Comparison of ENCODE assay signal across 12 cellular contexts in the genomic region with DNA sequence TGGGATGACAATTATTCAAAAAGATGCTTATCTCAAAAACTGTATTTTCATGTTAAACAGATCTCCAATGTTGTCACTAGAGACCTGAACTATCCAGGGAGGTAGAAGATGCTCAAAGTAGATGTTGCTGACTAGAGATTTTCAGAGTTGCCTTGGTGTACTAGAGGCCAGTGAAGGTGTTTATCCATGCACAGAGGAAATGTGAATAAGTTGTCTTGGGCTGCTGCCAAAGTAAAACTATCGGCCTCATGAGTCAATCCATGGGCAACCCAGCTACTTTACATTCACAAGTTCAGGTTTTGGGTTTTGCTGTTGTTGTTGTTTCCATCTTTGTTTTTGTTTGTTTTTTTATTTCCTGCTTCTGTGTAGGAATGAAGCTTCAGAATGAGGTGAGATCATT.
DNase-seq lines count a peak whose midpoint lies in the region; ATAC-seq and TF ChIP-seq lines count a peak whose summit lies in the region.
"Had no signal": no experiment of that assay in that cellular context is flagged by ENCODE, and none has a peak within 500 bp of the region (broad histone marks: within the 10 kb centered on the region; RNA-seq: fewer than 3 reads in every experiment).

No MANE protein-coding gene starts in this region.

- intact Hi-C loops in activated T-helper 2 cell treated with anti-CD3 and anti-CD28 coated beads, Interferon-gamma antibody, Interleukin-2, Interleukin-4, amounts not matched to agents 10 μg/mL and 5 μg/mL and 100 μg/mL, durations not matched to agents 14 hours and 24 hours and 36 hours (cut with micrococcal nuclease) = no loop called here
- intact Hi-C loops in Right ventricle myocardium superior (cut with DNase I) = no loop called here
- intact Hi-C loops in sigmoid colon (cut with DNase I) = no loop called here

- H3K4me1 Mint-ChIP-seq in activated T-helper 2 cell treated with anti-CD3 and anti-CD28 coated beads, Interferon-gamma antibody, Interleukin-2, Interleukin-4, amounts not matched to agents 10 μg/mL and 5 μg/mL and 100 μg/mL, durations not matched to agents 14 hours and 24 hours and 36 hours (ENCODE audit: low read depth) = peaks cover 6% of the 10 kb centered on the region

- no peaks in the 10 kb centered on the region for H3K4me1 ChIP-seq in sigmoid colon
- peaks cover 0 to 11% (median 7%) of the 10 kb centered on the region in 4 donors for H3K4me1 ChIP-seq in upper lobe of left lung

- H3K4me3 ChIP-seq in sigmoid colon (no peak overlapping the region), upper lobe of left lung (no peak overlapping the region)
- H3K4me3 ChIP-seq: pancreas had no signal

- TF ChIP-seq CTCF in sigmoid colon (IDR thresholded peaks at IDR 0.05) = no peak
- no peak for TF ChIP-seq CTCF in upper lobe of left lung (IDR thresholded peaks at IDR 0.05)

- in situ Hi-C loops in Caki2 (cut with HindIII; ENCODE audit: low pct_unique_long_range_greater_than_20kb, low sequenced_read_pairs) = no loop called here

- no peaks in the 10 kb centered on the region for H3K27me3 ChIP-seq in sigmoid colon
- H3K27me3 ChIP-seq in upper lobe of left lung = no peaks in the 10 kb centered on the region
- H3K27me3 ChIP-seq: pancreas had no signal

- H3K36me3 Mint-ChIP-seq in activated T-helper 2 cell treated with anti-CD3 and anti-CD28 coated beads, Interferon-gamma antibody, Interleukin-2, Interleukin-4, amounts not matched to agents 10 μg/mL and 5 μg/mL and 100 μg/mL, durations not matched to agents 14 hours and 24 hours and 36 hours (ENCODE audit: low read depth) = no peaks in the 10 kb centered on the region

- H3K27me3 Mint-ChIP-seq in activated T-helper 2 cell treated with anti-CD3 and anti-CD28 coated beads, Interferon-gamma antibody, Interleukin-2, Interleukin-4, amounts not matched to agents 10 μg/mL and 5 μg/mL and 100 μg/mL, durations not matched to agents 14 hours and 24 hours and 36 hours (ENCODE audit: low read depth) = no peaks in the 10 kb centered on the region

- H3K27ac Mint-ChIP-seq in activated T-helper 2 cell treated with anti-CD3 and anti-CD28 coated beads, Interferon-gamma antibody, Interleukin-2, Interleukin-4, amounts not matched to agents 10 μg/mL and 5 μg/mL and 100 μg/mL, durations not matched to agents 14 hours and 24 hours and 36 hours = peak overlapping the region; percentile 14

- DNase-seq in Caki2 (ENCODE audit: low read depth) (peak; percentile 21), HS-5 (ENCODE audit: low read depth) (peak; percentile 72), iris pigment epithelial cell (ENCODE audit: low read depth) (peak; percentile 69), Right ventricle myocardium superior (no peak), sigmoid colon (no peak), upper lobe of left lung (no peak)
- DNase-seq in activated T-helper 2 cell treated with anti-CD3 and anti-CD28 coated beads, Interferon-gamma antibody, Interleukin-2, Interleukin-4, amounts not matched to agents 10 μg/mL and 5 μg/mL and 100 μg/mL, durations not matched to agents 14 hours and 24 hours and 36 hours (ENCODE audit: low spot score) = no peak
- DNase-seq: activated T-cell treated with anti-CD3 and anti-CD28 coated beads for 4 hours; DMS153; effector CD4-positive, alpha-beta T cell had no signal

- no peaks in the 10 kb centered on the region for H3K9me3 Mint-ChIP-seq in activated T-helper 2 cell treated with anti-CD3 and anti-CD28 coated beads, Interferon-gamma antibody, Interleukin-2, Interleukin-4, amounts not matched to agents 10 μg/mL and 5 μg/mL and 100 μg/mL, durations not matched to agents 14 hours and 24 hours and 36 hours

- H3K27ac ChIP-seq in sigmoid colon = no peak overlapping the region
- H3K27ac ChIP-seq in upper lobe of left lung = no peak overlapping the region

- H3K4me3 Mint-ChIP-seq in activated T-helper 2 cell treated with anti-CD3 and anti-CD28 coated beads, Interferon-gamma antibody, Interleukin-2, Interleukin-4, amounts not matched to agents 10 μg/mL and 5 μg/mL and 100 μg/mL, durations not matched to agents 14 hours and 24 hours and 36 hours (ENCODE audit: low read depth) = no peak overlapping the region

- WGBS in sigmoid colon, 2 donors = 19 to 46% methylated on average over 1 of the region's 1 CpG
- WGBS in upper lobe of left lung, 2 donors = 12 to 32% methylated on average over 1 of the region's 1 CpG

- TF ChIP-seq EP300 in sigmoid colon (IDR thresholded peaks at IDR 0.05) = no peak
- TF ChIP-seq EP300 in upper lobe of left lung (IDR thresholded peaks at IDR 0.05) = no peak

- TF ChIP-seq POLR2A in sigmoid colon (IDR thresholded peaks at IDR 0.05) (no peak), upper lobe of left lung (IDR thresholded peaks at IDR 0.05) (no peak)

- ATAC-seq in Right ventricle myocardium superior (ENCODE audit: poor library complexity) (no peak), upper lobe of left lung (ENCODE audit: low FRiP score in 2 of 2) (no peak), GM18861 (IDR thresholded peaks at IDR 0.05; ENCODE audit: unreplicated experiment) (no peak)

- no peaks in the 10 kb centered on the region for H3K9me3 ChIP-seq in sigmoid colon
- H3K9me3 ChIP-seq in upper lobe of left lung = no peaks in the 10 kb centered on the region
- H3K9me3 ChIP-seq: pancreas had no signal

- no peaks in the 10 kb centered on the region for H3K36me3 ChIP-seq in sigmoid colon
- no peaks in the 10 kb centered on the region for H3K36me3 ChIP-seq in upper lobe of left lung
- H3K36me3 ChIP-seq: pancreas had no signal

Comparison
In these comparisons a context has a peak if more than half of its experiments do, and no peak if none do; other contexts are left out.
1. DNase-seq: peak in Caki2 (single experiment), HS-5 (single experiment) and iris pigment epithelial cell (single experiment); none in activated T-helper 2 cell treated with anti-CD3 and anti-CD28 coated beads, Interferon-gamma antibody, Interleukin-2, Interleukin-4, amounts not matched to agents 10 μg/mL and 5 μg/mL and 100 μg/mL, durations not matched to agents 14 hours and 24 hours and 36 hours (single experiment), Right ventricle myocardium superior (single experiment), sigmoid colon (single experiment) and upper lobe of left lung (0 of 2).